In the genomic region with DNA sequence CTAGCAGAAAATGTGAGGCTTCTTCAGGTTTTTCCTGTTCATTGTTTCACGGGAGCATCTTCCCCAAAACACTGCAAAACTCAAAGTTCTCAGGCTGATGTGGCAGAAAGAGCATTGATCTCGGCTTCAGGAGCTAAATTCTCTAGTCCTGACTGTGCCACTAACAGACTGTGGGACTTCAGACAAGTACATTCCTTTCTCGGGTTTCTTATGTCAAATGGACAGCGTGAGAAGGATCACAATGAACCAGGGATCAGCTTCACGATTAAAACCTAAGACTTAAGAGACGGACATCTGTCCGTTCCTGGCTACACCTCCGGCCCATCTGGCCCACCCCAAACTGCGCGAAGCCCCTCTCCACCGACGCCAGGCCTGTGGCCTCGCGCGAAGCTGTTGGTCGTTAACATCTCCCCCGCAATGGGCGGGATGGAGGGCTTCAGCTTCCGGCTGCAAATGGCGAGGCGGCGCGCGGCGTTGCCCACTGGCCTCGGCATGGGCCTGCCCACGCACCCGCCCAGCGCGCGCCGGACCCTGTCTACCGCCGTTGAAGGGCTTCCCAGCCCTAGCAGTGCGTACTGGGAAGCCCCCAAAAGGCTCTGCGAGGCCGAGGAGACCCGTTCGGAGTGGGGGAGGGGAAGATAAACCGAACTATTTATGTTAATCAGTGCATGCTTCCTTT, we compare ENCODE assay signal across 8 cellular contexts. TPM values are rescaled to one million over a fixed set of nuclear protein-coding genes. Genes with fewer than 3 reads are reported as not detected.
DNase-seq lines count a peak whose midpoint lies in the region; ATAC-seq and TF ChIP-seq lines count a peak whose summit lies in the region.

No MANE protein-coding gene starts in this region.

- peak overlapping the region; percentile 97 to 98 (median 98) for H3K4me3 Mint-ChIP-seq in CD4-positive, CD25-positive, alpha-beta regulatory T cell
- H3K4me3 Mint-ChIP-seq in WTC11 = peak overlapping the region; percentile 97
- H3K4me3 Mint-ChIP-seq in osteocyte (ENCODE audit: unreplicated experiment) = peak overlapping the region; percentile 98

- H3K36me3 ChIP-seq in CD4-positive, CD25-positive, alpha-beta regulatory T cell (ENCODE audit: control insufficient read depth, insufficient read depth, low read length) = no peaks in the 10 kb centered on the region

- H3K27ac Mint-ChIP-seq in CD4-positive, CD25-positive, alpha-beta regulatory T cell = peak overlapping the region; percentile 98 to 100 (median 99)
- H3K27ac Mint-ChIP-seq in WTC11 (peak overlapping the region; percentile 97), osteocyte (ENCODE audit: unreplicated experiment) (peak overlapping the region; percentile 99)

- POLR2A ChIA-PET in WTC11 (lab: Charles Lee) = interaction anchor here (0.5 to 1.3 kb wide), 5 partner anchors 10 to 493 kb away, joined by 3 to 7 read pairs (median 3); partner anchors contain the start of genes CCAR1, RUFY2 and STOX1

- H3K36me3 Mint-ChIP-seq in CD4-positive, CD25-positive, alpha-beta regulatory T cell = no peaks in the 10 kb centered on the region
- H3K36me3 Mint-ChIP-seq in WTC11 (no peaks in the 10 kb centered on the region; the same call in 1 of the 2 replicates), osteocyte (ENCODE audit: unreplicated experiment) (peaks cover 6% of the 10 kb centered on the region)

- peak overlapping the region; percentile 97 for H3K4me3 ChIP-seq in CD4-positive, CD25-positive, alpha-beta regulatory T cell (ENCODE audit: low read depth, low read length)
- peak overlapping the region; percentile 74 for H3K4me3 ChIP-seq in fibroblast of the aortic adventitia (ENCODE audit: low read depth, low read length)

- H3K9me3 Mint-ChIP-seq in CD4-positive, CD25-positive, alpha-beta regulatory T cell = peaks cover 0 to 2% (median 0%) of the 10 kb centered on the region in 7 donors
- H3K9me3 Mint-ChIP-seq in WTC11 = no peaks in the 10 kb centered on the region
- H3K9me3 Mint-ChIP-seq in osteocyte (ENCODE audit: unreplicated experiment) = no peaks in the 10 kb centered on the region

- H3K9me3 ChIP-seq in CD4-positive, CD25-positive, alpha-beta regulatory T cell (ENCODE audit: control insufficient read depth in 2 of 2, low read length in 2 of 2) = no peaks in the 10 kb centered on the region

- H3K27ac ChIP-seq in CD4-positive, CD25-positive, alpha-beta regulatory T cell (ENCODE audit: insufficient read depth, low read length, poor library complexity, severe bottlenecking) = peak overlapping the region; percentile 98

- H3K4me1 ChIP-seq in CD4-positive, CD25-positive, alpha-beta regulatory T cell (ENCODE audit: control insufficient read depth, insufficient read depth, low read length, poor library complexity, severe bottlenecking) = peaks cover 35% of the 10 kb centered on the region

- TF ChIP-seq CTCF in WTC11 (IDR thresholded peaks at IDR 0.05) = no peak
- no peak for TF ChIP-seq CTCF in fibroblast of the aortic adventitia (IDR thresholded peaks at IDR 0.05; ENCODE audit: insufficient read depth, low read length)
- TF ChIP-seq CTCF in osteocyte (IDR thresholded peaks at IDR 0.05) = no peak

- no peaks in the 10 kb centered on the region for H3K27me3 ChIP-seq in CD4-positive, CD25-positive, alpha-beta regulatory T cell (ENCODE audit: control insufficient read depth, insufficient read depth, low read length)

- peaks cover 12 to 61% (median 40%) of the 10 kb centered on the region in 4 donors for H3K4me1 Mint-ChIP-seq in CD4-positive, CD25-positive, alpha-beta regulatory T cell
- H3K4me1 Mint-ChIP-seq in WTC11 = peaks cover 20% of the 10 kb centered on the region
- H3K4me1 Mint-ChIP-seq in osteocyte (ENCODE audit: unreplicated experiment) = peaks cover 26% of the 10 kb centered on the region

- ATAC-seq in CD4-positive, CD25-positive, alpha-beta regulatory T cell (ENCODE audit: low read depth in 2 of 2) = peak in 1 of 2 donors; percentile 41
- peak; percentile 38 for ATAC-seq in GM19025 (IDR thresholded peaks at IDR 0.05; ENCODE audit: low read depth, unreplicated experiment)
- ATAC-seq in HG03520 (IDR thresholded peaks at IDR 0.05; ENCODE audit: unreplicated experiment) = peak; percentile 34
- peak; percentile 42 for ATAC-seq in WTC11

- CTCF ChIA-PET in WTC11 (lab: Charles Lee) = interaction anchor here (1.0 kb wide), 1 partner anchor 123 kb away, joined by 3 read pairs; no protein-coding TSS in a partner anchor

- H3K27me3 Mint-ChIP-seq in CD4-positive, CD25-positive, alpha-beta regulatory T cell = peaks cover 5% of the 10 kb centered on the region
- H3K27me3 Mint-ChIP-seq in WTC11 (ENCODE audit: low read depth) (peaks cover 6% of the 10 kb centered on the region), osteocyte (ENCODE audit: unreplicated experiment) (no peaks in the 10 kb centered on the region)

- no peak for DNase-seq in CD4-positive, CD25-positive, alpha-beta regulatory T cell
- DNase-seq in WTC11 (ENCODE audit: low spot score) = no peak
- no peak for DNase-seq in fibroblast of the aortic adventitia (ENCODE audit: low read depth)
- DNase-seq in osteocyte (ENCODE audit: extremely low spot score, unreplicated experiment) = no peak
- DNase-seq in SK-N-DZ (ENCODE audit: low spot score) = no peak
- DNase-seq in GM19238 (ENCODE audit: insufficient read length, low spot score) = no peak

TF ChIP-seq in WTC11, 78 proteins besides CTCF, POLR2A, EP300 and RAD21 (continues in another document):
- TF ChIP-seq FOXK1 (CRISPR knock-in tag; IDR thresholded peaks at IDR 0.05) = peak; percentile 36; the same call in 1 of the 2 replicates
- peak; percentile 76; the same call in 1 of the 2 replicates for TF ChIP-seq E2F5 (CRISPR knock-in tag; IDR thresholded peaks at IDR 0.05)
- TF ChIP-seq, protein P1, sequence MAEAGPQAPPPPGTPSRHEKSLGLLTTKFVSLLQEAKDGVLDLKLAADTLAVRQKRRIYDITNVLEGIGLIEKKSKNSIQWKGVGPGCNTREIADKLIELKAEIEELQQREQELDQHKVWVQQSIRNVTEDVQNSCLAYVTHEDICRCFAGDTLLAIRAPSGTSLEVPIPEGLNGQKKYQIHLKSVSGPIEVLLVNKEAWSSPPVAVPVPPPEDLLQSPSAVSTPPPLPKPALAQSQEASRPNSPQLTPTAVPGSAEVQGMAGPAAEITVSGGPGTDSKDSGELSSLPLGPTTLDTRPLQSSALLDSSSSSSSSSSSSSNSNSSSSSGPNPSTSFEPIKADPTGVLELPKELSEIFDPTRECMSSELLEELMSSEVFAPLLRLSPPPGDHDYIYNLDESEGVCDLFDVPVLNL (CRISPR knock-in tag; IDR thresholded peaks at IDR 0.05; ENCODE audit: borderline replicate concordance, low read depth) = peak; percentile 61; the same call in 1 of the 2 replicates
- TF ChIP-seq ELF4 (CRISPR knock-in tag; IDR thresholded peaks at IDR 0.05; ENCODE audit: low read depth) = no peak
- TF ChIP-seq JAZF1 (CRISPR knock-in tag; IDR thresholded peaks at IDR 0.05) = no peak
- TF ChIP-seq ZNF232 (CRISPR knock-in tag; IDR thresholded peaks at IDR 0.05) = peak; percentile 84
- TF ChIP-seq CBFB (CRISPR knock-in tag; IDR thresholded peaks at IDR 0.05; ENCODE audit: low read depth) = no peak
- TF ChIP-seq IRF2 (CRISPR knock-in tag; IDR thresholded peaks at IDR 0.05; ENCODE audit: borderline replicate concordance, low read depth) = no peak
- TF ChIP-seq NFE2L1 (CRISPR knock-in tag; IDR thresholded peaks at IDR 0.05) = peak; percentile 48; the same call in 1 of the 2 replicates
- peak; percentile 89 for TF ChIP-seq ETV6 (CRISPR knock-in tag; IDR thresholded peaks at IDR 0.05)
- peak; percentile 76 for TF ChIP-seq ATF2 (CRISPR knock-in tag; IDR thresholded peaks at IDR 0.05; ENCODE audit: borderline replicate concordance, low read depth)
- TF ChIP-seq ZNF121 (CRISPR knock-in tag; IDR thresholded peaks at IDR 0.05) = no peak

RNA-seq across cellular contexts. Expression of gene DDX50, which starts 0.5 kb away (rescaled TPM):
- 39.7 TPM for total RNA-seq in CD4-positive, CD25-positive, alpha-beta regulatory T cell
- polyA plus RNA-seq in CD4-positive, CD25-positive, alpha-beta regulatory T cell = 10 to 100 TPM; 36.6 to 47.3 (median 39.7) TPM
- total RNA-seq in WTC11 (2021) = 37.1 to 43.4 TPM (median 42.9 TPM) in 3 replicates
- 52.6 and 70.1 TPM in 2 replicates for total RNA-seq in fibroblast of the aortic adventitia (ENCODE audit: low replicate concordance)
- 37.6 and 41.4 TPM in 2 replicates for total RNA-seq in osteocyte
- 92.9 and 93.9 TPM in 2 replicates for polyA plus RNA-seq in SK-N-DZ (2014; cell fraction: cytosol; rRNA removed)
- 33.0 and 52.1 TPM in 2 replicates for polyA plus RNA-seq in SK-N-DZ (2014; cell fraction: nucleus; rRNA removed)

RNA-seq across cellular contexts. Expression of gene DDX21, which starts 55.4 kb away (rescaled TPM):
- 117 TPM for total RNA-seq in CD4-positive, CD25-positive, alpha-beta regulatory T cell
- polyA plus RNA-seq in CD4-positive, CD25-positive, alpha-beta regulatory T cell = 10 to 100 TPM in 3 of 4 donors, 1 to 10 TPM in 1; 9.6 to 16.4 (median 13.8) TPM
- total RNA-seq in WTC11 (2021) (116 to 194 TPM (median 119 TPM) in 3 replicates), fibroblast of the aortic adventitia (ENCODE audit: low replicate concordance) (61.9 and 63.1 TPM in 2 replicates), osteocyte (53.9 and 54.1 TPM in 2 replicates)
- polyA plus RNA-seq in SK-N-DZ (2014; cell fraction: cytosol; rRNA removed) = 108 and 112 TPM in 2 replicates
- polyA plus RNA-seq in SK-N-DZ (2014; cell fraction: nucleus; rRNA removed) = 62.8 and 68.6 TPM in 2 replicates
